8 cellular contexts compared by ENCODE assay signal in the genomic region with DNA sequence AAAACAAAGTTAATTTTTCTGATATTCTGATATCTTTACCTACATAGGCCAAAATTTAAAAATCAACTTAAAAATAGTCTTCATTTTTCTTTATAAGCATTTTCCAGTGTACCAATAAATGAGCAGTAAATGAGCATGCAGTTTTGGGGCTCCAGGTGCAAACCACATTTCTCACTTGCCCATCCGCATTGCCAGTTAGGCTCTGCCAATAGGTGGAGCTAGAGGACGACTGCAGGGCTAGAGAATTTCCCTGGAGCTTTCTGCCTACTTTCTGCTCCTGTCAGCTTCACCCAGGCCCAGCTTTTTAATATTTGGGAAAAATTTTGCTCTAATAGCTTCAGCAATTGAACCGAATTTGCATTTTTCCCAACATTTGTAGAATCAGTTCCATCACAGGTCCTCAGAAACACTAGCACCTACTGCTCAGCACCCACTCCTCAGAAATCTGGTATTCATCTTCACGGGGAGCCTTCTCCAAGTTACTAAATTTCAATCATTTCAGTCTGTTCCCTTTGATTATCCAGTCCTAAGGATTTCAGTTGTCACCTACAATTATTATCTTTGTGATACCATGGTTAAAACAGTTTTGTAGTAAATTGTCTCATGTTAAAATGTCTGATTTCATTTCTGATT.
DNase-seq lines count a peak whose midpoint lies in the region; ATAC-seq and TF ChIP-seq lines count a peak whose summit lies in the region.

No MANE protein-coding gene starts in this region.

- peak in 5 of 6 experiments; percentile 35 to 72 (median 47) for TF ChIP-seq CTCF in Peyer's patch (IDR thresholded peaks at IDR 0.05)

- H3K36me3 Mint-ChIP-seq in CD8-positive, alpha-beta memory T cell: peaks cover 0 to 3% (median 0%) of the 10 kb centered on the region in 3 donors

- H3K4me3 Mint-ChIP-seq in CD8-positive, alpha-beta memory T cell: no peak overlapping the region

- POLR2A ChIA-PET in CD8-positive, alpha-beta memory T cell (lab: Charles Lee): no interaction called here

- no peaks in the 10 kb centered on the region for H3K27me3 ChIP-seq in CD8-positive, alpha-beta memory T cell (ENCODE audit: insufficient read depth, low read length, poor library complexity, severe bottlenecking)
- no peaks in the 10 kb centered on the region for H3K27me3 ChIP-seq in Peyer's patch

- H3K9me3 Mint-ChIP-seq in CD8-positive, alpha-beta memory T cell: peaks cover 0 to 3% (median 2%) of the 10 kb centered on the region in 5 donors

- TF ChIP-seq POLR2A in Peyer's patch (IDR thresholded peaks at IDR 0.05): no peak

- CTCF ChIA-PET in CD8-positive, alpha-beta memory T cell (lab: Charles Lee): interaction anchor here (1.4 kb wide), 1 partner anchor 960 kb away, joined by 4 read pairs; no protein-coding TSS in a partner anchor

- H3K27me3 Mint-ChIP-seq in CD8-positive, alpha-beta memory T cell: peaks cover 0 to 2% of the 10 kb centered on the region in 2 donors

- H3K4me3 ChIP-seq in CD8-positive, alpha-beta memory T cell (ENCODE audit: low read length): no peak overlapping the region
- no peak overlapping the region for H3K4me3 ChIP-seq in Peyer's patch

- no peaks in the 10 kb centered on the region for H3K4me1 ChIP-seq in CD8-positive, alpha-beta memory T cell (ENCODE audit: insufficient read depth, low read length)
- H3K4me1 ChIP-seq in Peyer's patch: no peaks in the 10 kb centered on the region

- peak; percentile 15 to 52 (median 16) for DNase-seq in CD8-positive, alpha-beta memory T cell
- peak in 2 of 3 donors; percentile 46 to 67 for DNase-seq in Peyer's patch
- peak; percentile 33 for DNase-seq in activated naive CD4-positive, alpha-beta T cell treated with anti-CD3 and anti-CD28 coated beads, Interleukin-2, amount 50 U/mL, for 16 hours
- peak; percentile 29 for DNase-seq in left ventricle myocardium superior
- peak; percentile 17 to 30 for DNase-seq in stimulated activated CD4-positive, alpha-beta T cell treated with anti-CD3 and anti-CD28 coated beads, Interleukin-12 subunit alpha, Interleukin-12 subunit beta, amount 100 ng/mL, for 24 hours (ENCODE audit: low read depth in 2 of 2)
- DNase-seq in NCI-H526 treated with DMSO at 0.1 percent for 48 hours (lab: John Stamatoyannopoulos, UW): no peak

- no peak overlapping the region for H3K27ac ChIP-seq in CD8-positive, alpha-beta memory T cell (ENCODE audit: low read depth, low read length)
- H3K27ac ChIP-seq in Peyer's patch: no peak overlapping the region

- intact Hi-C loops in left ventricle myocardium superior (cut with micrococcal nuclease): no loop called here

- H3K9me3 ChIP-seq in CD8-positive, alpha-beta memory T cell (ENCODE audit: low read length): no peaks in the 10 kb centered on the region
- peaks cover 0 to 1% (median 0%) of the 10 kb centered on the region in 4 donors for H3K9me3 ChIP-seq in Peyer's patch

- no peaks in the 10 kb centered on the region for H3K4me1 Mint-ChIP-seq in CD8-positive, alpha-beta memory T cell

- H3K36me3 ChIP-seq in CD8-positive, alpha-beta memory T cell (ENCODE audit: insufficient read depth, low read length): no peaks in the 10 kb centered on the region
- H3K36me3 ChIP-seq in Peyer's patch: no peaks in the 10 kb centered on the region

- H3K27ac Mint-ChIP-seq in CD8-positive, alpha-beta memory T cell: no peak overlapping the region

- peak; percentile 87 for ATAC-seq in GM18909 (IDR thresholded peaks at IDR 0.05; ENCODE audit: poor library complexity, unreplicated experiment)
- ATAC-seq in HG03097 (IDR thresholded peaks at IDR 0.05; ENCODE audit: low FRiP score, unreplicated experiment): peak; percentile 69
- ATAC-seq in left ventricle myocardium superior: no peak
